Comparison of ENCODE assay signal across 15 cellular contexts in the genomic region with DNA sequence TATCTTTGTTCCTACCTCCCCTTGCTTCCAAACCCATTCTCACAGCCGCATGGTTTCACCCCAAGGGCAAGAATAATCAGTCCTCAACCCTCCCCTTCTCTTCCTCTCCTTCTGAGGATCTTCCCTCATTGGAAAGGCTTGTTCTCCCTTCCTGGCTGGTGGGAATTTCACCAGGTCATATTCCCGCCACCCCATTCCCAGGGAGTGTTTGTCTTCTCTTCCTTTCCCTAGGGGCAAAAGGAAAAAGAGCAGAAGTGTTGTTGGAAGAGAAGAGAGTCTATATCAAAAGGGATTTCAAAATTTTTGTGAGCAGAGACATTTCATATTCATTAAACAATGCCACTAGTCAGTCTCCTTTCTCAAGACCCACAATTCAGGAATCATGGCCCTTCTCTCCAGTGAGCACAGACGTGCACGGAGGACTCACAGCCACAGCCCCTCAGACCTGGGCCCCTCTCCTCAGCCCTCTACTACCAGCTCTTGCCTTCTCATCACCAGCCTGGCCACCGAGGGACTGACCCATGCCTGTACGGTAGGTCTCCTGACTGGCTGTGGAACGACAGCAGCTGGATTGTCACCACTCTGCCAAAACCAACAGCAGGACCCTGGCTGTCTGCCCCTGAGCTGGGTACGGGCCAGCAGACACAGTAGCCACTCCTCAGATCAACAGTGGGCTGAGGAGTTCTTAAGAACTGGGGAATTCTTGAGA.
"Had no signal": no experiment of that assay in that cellular context is flagged by ENCODE, and none has a peak within 500 bp of the region (broad histone marks: within the 10 kb centered on the region; RNA-seq: fewer than 3 reads in every experiment).

No MANE protein-coding gene starts in this region.

- H3K27ac Mint-ChIP-seq: activated naive CD4-positive, alpha-beta T cell treated with anti-CD3 and anti-CD28 coated beads, Interleukin-2, amount 50 U/mL, for 24 hours; mesothelial cell of epicardium; naive B cell had no signal

- H3K4me1 Mint-ChIP-seq: activated naive CD4-positive, alpha-beta T cell treated with anti-CD3 and anti-CD28 coated beads, Interleukin-2, amount 50 U/mL, for 24 hours; mesothelial cell of epicardium; naive B cell had no signal

- H3K9me3 Mint-ChIP-seq: activated naive CD4-positive, alpha-beta T cell treated with anti-CD3 and anti-CD28 coated beads, Interleukin-2, amount 50 U/mL, for 24 hours had no signal

- H3K36me3 ChIP-seq: brain microvascular endothelial cell, esophagus squamous epithelium, neutrophil had no signal

- H3K27ac ChIP-seq: brain microvascular endothelial cell, esophagus squamous epithelium, neutrophil, psoas muscle had no signal

- DNase-seq: activated CD4-positive, alpha-beta T cell treated with anti-CD3 and anti-CD28 coated beads, Interleukin-2, amount 50 U/mL, for 4 hours; activated effector memory CD4-positive, alpha-beta T cell treated with Interleukin-2 at 50 U/mL for 16 hours; activated T-cell treated with anti-CD3 and anti-CD28 coated beads, Interleukin-2, amount 50 U/mL, for 1 hour; brain microvascular endothelial cell; cerebellar nuclear complex; esophagus squamous epithelium; foreskin fibroblast; naive B cell; psoas muscle; stimulated activated CD4-positive, alpha-beta T cell treated with anti-CD3 and anti-CD28 coated beads, Interleukin-12 subunit alpha, Interleukin-12 subunit beta, amount 100 ng/mL, for 4 hours; stimulated activated naive CD4-positive, alpha-beta T cell; T-helper 2 cell had no signal

- H3K4me3 ChIP-seq: esophagus squamous epithelium, psoas muscle had no signal

- H3K4me3 Mint-ChIP-seq: activated naive CD4-positive, alpha-beta T cell treated with anti-CD3 and anti-CD28 coated beads, Interleukin-2, amount 50 U/mL, for 24 hours; mesothelial cell of epicardium; naive B cell had no signal

- ATAC-seq: psoas muscle had no signal

- H3K9me3 ChIP-seq: esophagus squamous epithelium, neutrophil, psoas muscle had no signal

- H3K4me1 ChIP-seq: psoas muscle had no signal

- H3K27me3 ChIP-seq: brain microvascular endothelial cell had no signal

- H3K36me3 Mint-ChIP-seq: activated naive CD4-positive, alpha-beta T cell treated with anti-CD3 and anti-CD28 coated beads, Interleukin-2, amount 50 U/mL, for 24 hours; mesothelial cell of epicardium; naive B cell had no signal
